ENCODE assay signal across 9 cellular contexts in the genomic region with DNA sequence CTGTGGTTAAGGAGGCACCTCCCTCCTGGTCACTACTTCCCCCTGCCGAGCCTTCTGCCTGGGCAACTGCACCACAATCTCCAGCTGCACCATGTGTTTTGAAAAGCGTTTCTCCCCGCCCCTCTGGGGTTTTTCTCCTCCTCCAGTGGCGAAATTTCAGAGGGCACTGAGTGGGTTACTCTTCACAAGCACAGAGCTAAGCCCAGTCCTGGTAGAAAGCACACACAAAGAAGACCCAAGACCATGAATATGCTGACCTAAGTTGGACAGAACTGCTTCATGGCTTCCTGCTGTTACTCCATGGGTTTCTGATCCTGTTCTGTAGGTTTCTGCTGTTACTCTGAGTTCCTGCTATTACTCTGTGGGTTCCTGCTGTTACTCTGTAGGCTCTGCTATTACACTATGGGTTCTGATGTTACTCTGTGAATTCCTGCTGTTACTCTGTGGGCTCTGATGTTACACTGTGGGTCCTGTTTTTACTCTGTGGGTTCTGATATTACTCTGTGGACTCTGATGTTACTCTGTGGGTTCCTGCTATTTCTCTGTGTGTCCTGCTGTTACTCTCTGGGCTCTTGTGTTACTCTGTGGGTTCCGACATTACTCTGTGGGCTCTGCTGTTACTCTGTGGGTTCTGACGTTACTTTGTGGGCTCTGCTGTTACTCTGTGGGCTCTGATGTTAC.
DNase-seq lines count a peak whose midpoint lies in the region; ATAC-seq and TF ChIP-seq lines count a peak whose summit lies in the region.
"Had no signal": no experiment of that assay in that cellular context is flagged by ENCODE, and none has a peak within 500 bp of the region (broad histone marks: within the 10 kb centered on the region; RNA-seq: fewer than 3 reads in every experiment).

No MANE protein-coding gene starts in this region.

- ATAC-seq in activated CD4-positive, CD25-positive, alpha-beta regulatory T cell treated with anti-CD3 and anti-CD28 coated beads, Interleukin-2, amount 50 U/mL, for 24 hours, result peak; percentile 27 to 46
- no peak for ATAC-seq in naive thymus-derived CD8-positive, alpha-beta T cell
- ATAC-seq in HG02642 (IDR thresholded peaks at IDR 0.05; ENCODE audit: poor library complexity, unreplicated experiment), result no peak

- peaks cover 4 to 15% (median 8%) of the 10 kb centered on the region in 5 donors for H3K27me3 Mint-ChIP-seq in naive thymus-derived CD8-positive, alpha-beta T cell
- H3K27me3 Mint-ChIP-seq in HFFc6 (ENCODE audit: insufficient read depth), result peaks cover 1% of the 10 kb centered on the region; the same call in 1 of the 2 replicates

- H3K27ac ChIP-seq in caudate nucleus (ENCODE audit: low read depth, low read length), result peak overlapping the region; percentile 59

- TF ChIP-seq CTCF in HFFc6 (IDR thresholded peaks at IDR 0.05), result no peak

- no peaks in the 10 kb centered on the region for H3K36me3 Mint-ChIP-seq in naive thymus-derived CD8-positive, alpha-beta T cell
- no peaks in the 10 kb centered on the region for H3K36me3 Mint-ChIP-seq in HFFc6 (ENCODE audit: low read depth)

- no peak for DNase-seq in activated CD4-positive, CD25-positive, alpha-beta regulatory T cell treated with anti-CD3 and anti-CD28 coated beads, Interleukin-2, amount 50 U/mL, for 72 hours
- DNase-seq in NAMALWA (ENCODE audit: low spot score) (peak; percentile 84), caudate nucleus (lab: John Stamatoyannopoulos, UW) (peak in 10 of 61 donors; percentile 16 to 55 (median 28)), HFFc6 (no peak), NCI-H526 (lab: John Stamatoyannopoulos, UW) (no peak)
- DNase-seq in naive thymus-derived CD8-positive, alpha-beta T cell, result peak in 5 of 10 donors; percentile 11 to 28 (median 13)

- H3K27ac Mint-ChIP-seq in naive thymus-derived CD8-positive, alpha-beta T cell, result peak overlapping the region in 7 of 10 donors; percentile 0 to 81 (median 58)
- H3K27ac Mint-ChIP-seq in HFFc6, result no peak overlapping the region
- H3K27ac Mint-ChIP-seq: nephron had no signal

- POLR2A ChIA-PET in naive thymus-derived CD8-positive, alpha-beta T cell (lab: Charles Lee), result no interaction called here

- peaks cover 20 to 43% (median 31%) of the 10 kb centered on the region in 4 donors for H3K4me1 Mint-ChIP-seq in naive thymus-derived CD8-positive, alpha-beta T cell
- peaks cover 15% of the 10 kb centered on the region for H3K4me1 Mint-ChIP-seq in HFFc6 (ENCODE audit: low read depth)

- peaks cover 0 to 4% (median 0%) of the 10 kb centered on the region in 9 donors for H3K9me3 Mint-ChIP-seq in naive thymus-derived CD8-positive, alpha-beta T cell
- H3K9me3 Mint-ChIP-seq in HFFc6, result no peaks in the 10 kb centered on the region
- H3K9me3 Mint-ChIP-seq: nephron had no signal

- peak overlapping the region in 9 of 10 donors; percentile 8 to 72 (median 49) for H3K4me3 Mint-ChIP-seq in naive thymus-derived CD8-positive, alpha-beta T cell
- no peak overlapping the region; the same call in 1 of the 2 replicates for H3K4me3 Mint-ChIP-seq in HFFc6

Comparison
In these comparisons a context has a peak if more than half of its experiments do, and no peak if none do; other contexts are left out.
1. ATAC-seq: peak in activated CD4-positive, CD25-positive, alpha-beta regulatory T cell treated with anti-CD3 and anti-CD28 coated beads, Interleukin-2, amount 50 U/mL, for 24 hours (2 of 2); none in naive thymus-derived CD8-positive, alpha-beta T cell (0 of 2) and HG02642 (single experiment).